Comparison of ENCODE assay signal across 21 cellular contexts in genomic region chr10:51510231-51510630, GRCh38.
DNase-seq lines count a peak whose midpoint lies in the region; ATAC-seq, FAIRE-seq and TF ChIP-seq lines count a peak whose summit lies in the region.
"Had no signal": no experiment of that assay in that cellular context is flagged by ENCODE, and none has a peak within 500 bp of the region (broad histone marks: within the 10 kb centered on the region; RNA-seq: fewer than 3 reads in every experiment).

No MANE protein-coding gene starts in this region.

- TF ChIP-seq CTCF in PC-3 (conservative IDR thresholded peaks at IDR 0.05; ENCODE audit: low read depth, low read length) = no peak
- no peak for TF ChIP-seq CTCF in fibroblast of the aortic adventitia (IDR thresholded peaks at IDR 0.05; ENCODE audit: insufficient read depth, low read length)
- no peak for TF ChIP-seq CTCF in testis (IDR thresholded peaks at IDR 0.05)

- CTCF ChIA-PET in PC-3 (lab: Charles Lee) = interaction anchor here (0.6 kb wide), 2 partner anchors 258 to 384 kb away, joined by 3 to 6 read pairs; no protein-coding TSS in a partner anchor

- H3K27me3 ChIP-seq in PC-3 (ENCODE audit: low read length) = no peaks in the 10 kb centered on the region
- no peaks in the 10 kb centered on the region for H3K27me3 ChIP-seq in testis

- H3K27ac ChIP-seq in PC-3 (ENCODE audit: low read length) (no peak overlapping the region), testis (no peak overlapping the region)

- TF ChIP-seq POLR2A in testis (IDR thresholded peaks at IDR 0.05) = no peak

- H3K4me2 ChIP-seq in PC-3 (ENCODE audit: low read length) = no peak overlapping the region
- H3K4me2 ChIP-seq: GM23338 had no signal

- H3K9me3 ChIP-seq in PC-3 (ENCODE audit: low read length) (no peaks in the 10 kb centered on the region), testis (no peaks in the 10 kb centered on the region)

- no peaks in the 10 kb centered on the region for H3F3A ChIP-seq in PC-3 (ENCODE audit: low read length, unreplicated experiment)

- H3K9ac ChIP-seq in PC-3 (ENCODE audit: low read length) = no peak overlapping the region

- ATAC-seq in PC-3 = peak; percentile 21; the same call in 1 of the 2 replicates
- ATAC-seq in HG03025 (IDR thresholded peaks at IDR 0.05; ENCODE audit: low FRiP score, unreplicated experiment) = no peak
- no peak for ATAC-seq in left lobe of liver
- ATAC-seq: GM23338, SK-N-SH treated with all-trans-retinoic acid at 6 μM for 48 hours had no signal

- no peaks in the 10 kb centered on the region for H3K9me2 ChIP-seq in PC-3 (replicated peaks; ENCODE audit: low read length)

- FAIRE-seq in G401.6 (lab: Jason Lieb, UNC) = peak; percentile 85
- FAIRE-seq: A204.1, D721Med had no signal

- H3K4me1 ChIP-seq in PC-3 (ENCODE audit: insufficient read depth, low read length) = no peaks in the 10 kb centered on the region
- no peaks in the 10 kb centered on the region for H3K4me1 ChIP-seq in testis

- no peaks in the 10 kb centered on the region for H4K20me1 ChIP-seq in PC-3 (ENCODE audit: low read length)

- intact Hi-C loops in PC-3 (cut with micrococcal nuclease) = no loop called here
- intact Hi-C loops in testis (cut with DNase I; ENCODE audit: low total_unique reads) = no loop called here

- POLR2A ChIA-PET in PC-3 (lab: Charles Lee; ENCODE audit: unreplicated experiment) = no interaction called here

- H3K4me3 ChIP-seq in PC-3 (ENCODE audit: low read length) (no peak overlapping the region), fibroblast of the aortic adventitia (ENCODE audit: low read depth, low read length) (no peak overlapping the region), testis (no peak overlapping the region)
- H3K4me3 ChIP-seq: GM23338 had no signal

- WGBS in testis, 2 donors = 91 to 93% methylated on average over 2 of the region's 2 CpGs

- no peak overlapping the region for H2AFZ ChIP-seq in PC-3 (ENCODE audit: low read length)
- H2AFZ ChIP-seq: GM23338 had no signal

- DNase-seq in PC-3 = peak; percentile 48
- peak; percentile 36 for DNase-seq in dedifferentiated amniotic fluid mesenchymal stem cell (ENCODE audit: extremely low spot score)
- DNase-seq in fibroblast of the aortic adventitia (ENCODE audit: low read depth) = peak; percentile 45
- no peak for DNase-seq in testis
- DNase-seq in NCI-H1105 (lab: John Stamatoyannopoulos, UW) = no peak
- no peak for DNase-seq in left lobe of liver (ENCODE audit: low spot score)
- DNase-seq: C1 segment of cervical spinal cord, DMS79, KG1, NCI-H1417 treated with DMSO at 0.1 percent for 48 hours, NCI-H187 treated with DMSO at 0.1 percent for 48 hours, NCI-H2227 treated with DMSO at 0.1 percent for 48 hours, NCI-H524, RPMI8226, SIG-M5 had no signal

- no peaks in the 10 kb centered on the region for H3K36me3 ChIP-seq in PC-3 (ENCODE audit: low read depth, low read length)
- no peaks in the 10 kb centered on the region for H3K36me3 ChIP-seq in testis (ENCODE audit: low read depth, missing control alignments)

- H3K79me2 ChIP-seq in PC-3 (ENCODE audit: low read length) = no peaks in the 10 kb centered on the region

- BruUV-seq in PC-3 (replicated peaks; lab: Mats Ljungman, UMichigan) = no TSS peak

Comparison
In these comparisons a context has a peak if more than half of its experiments do, and no peak if none do; other contexts are left out.
1. DNase-seq: peak in PC-3 (single experiment), dedifferentiated amniotic fluid mesenchymal stem cell (single experiment) and fibroblast of the aortic adventitia (single experiment); none in testis (single experiment), NCI-H1105 (single experiment) and left lobe of liver (single experiment).